ENCODE assay signal across 22 cellular contexts in the genomic region with DNA sequence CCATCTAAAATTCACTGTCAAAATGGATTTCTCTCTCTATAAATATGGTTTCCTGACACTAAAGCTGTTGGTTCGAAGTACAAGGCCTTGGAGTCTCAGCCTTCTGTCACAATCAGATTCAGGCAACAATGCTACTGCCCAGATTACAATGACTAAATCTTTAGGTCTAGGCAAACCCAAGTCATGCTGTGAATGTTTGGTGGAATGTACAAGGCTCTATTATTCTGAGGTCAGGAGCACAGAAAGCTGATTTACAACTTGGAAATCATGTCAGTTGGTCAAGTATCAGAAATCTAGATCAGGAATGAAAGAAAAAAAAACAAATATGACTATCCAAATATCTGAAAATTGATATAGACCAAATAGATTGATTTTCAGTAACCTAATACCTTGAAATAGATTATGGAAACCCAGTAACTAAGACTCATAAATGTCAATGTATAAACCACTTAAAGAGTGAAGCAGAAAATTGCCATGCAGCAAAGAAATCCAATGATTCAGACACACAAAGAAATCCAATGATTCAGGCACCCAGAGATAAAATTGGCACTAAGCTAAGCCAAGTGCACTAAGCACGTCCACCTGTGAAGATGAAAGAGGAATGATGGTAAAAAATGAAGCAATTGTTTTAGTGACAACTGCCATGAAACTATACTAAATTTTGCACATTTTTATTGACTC.
"Had no signal": no experiment of that assay in that cellular context is flagged by ENCODE, and none has a peak within 500 bp of the region (broad histone marks: within the 10 kb centered on the region; RNA-seq: fewer than 3 reads in every experiment).

No MANE protein-coding gene starts in this region.

- H3K4me1 ChIP-seq: colonic mucosa, gastroesophageal sphincter, heart right ventricle, pancreas, thyroid gland had no signal

- H3K27ac Mint-ChIP-seq: activated CD4-positive, alpha-beta T cell treated with anti-CD3 and anti-CD28 coated beads, Interleukin-2, amount 10 ng/mL, durations not matched to agents 24 days and 14 days; activated CD8-positive, alpha-beta T cell treated with anti-CD3 and anti-CD28 coated beads, Interleukin-2, amount 10 ng/mL, durations not matched to agents 7 days and 5 days; activated naive CD8-positive, alpha-beta T cell treated with anti-CD3 and anti-CD28 coated beads, Interleukin-2, amount 10 ng/mL, durations not matched to agents 7 days and 5 days; activated T-cell treated with anti-CD3 and anti-CD28 coated beads, Interleukin-2, amount 50 U/mL, for 24 hours; activated T-helper 2 cell treated with anti-CD3 and anti-CD28 coated beads, Interferon-gamma antibody, Interleukin-2, Interleukin-4, amounts not matched to agents 10 μg/mL and 5 μg/mL and 100 μg/mL, durations not matched to agents 14 hours and 24 hours and 36 hours; immature natural killer cell; memory B cell; naive thymus-derived CD8-positive, alpha-beta T cell; T-helper 2 cell treated with Interferon-gamma antibody and Interleukin-4, amounts not matched to agents 5 μg/mL and 100 μg/mL, for 36 hours had no signal

- H3K36me3 Mint-ChIP-seq: activated naive CD8-positive, alpha-beta T cell treated with anti-CD3 and anti-CD28 coated beads, Interleukin-2, amount 10 ng/mL, durations not matched to agents 7 days and 5 days; immature natural killer cell; memory B cell; naive thymus-derived CD8-positive, alpha-beta T cell had no signal

- H3K27me3 Mint-ChIP-seq: activated CD4-positive, alpha-beta T cell treated with anti-CD3 and anti-CD28 coated beads, Interleukin-2, amount 10 ng/mL, durations not matched to agents 24 days and 14 days; activated naive CD8-positive, alpha-beta T cell treated with anti-CD3 and anti-CD28 coated beads, Interleukin-2, amount 10 ng/mL, durations not matched to agents 7 days and 5 days; activated T-cell treated with anti-CD3 and anti-CD28 coated beads, Interleukin-2, amount 50 U/mL, for 24 hours; central memory CD8-positive, alpha-beta T cell; memory B cell; naive thymus-derived CD8-positive, alpha-beta T cell had no signal

- H3K27me3 ChIP-seq: colonic mucosa, gastroesophageal sphincter, heart right ventricle, pancreas, thyroid gland had no signal

- FAIRE-seq: pancreas had no signal

- H3K9me3 ChIP-seq: colonic mucosa, gastroesophageal sphincter, mucosa of descending colon, pancreas, thyroid gland had no signal

- H3K27ac ChIP-seq: colonic mucosa, gastroesophageal sphincter, heart right ventricle, pancreas, thyroid gland had no signal

- ATAC-seq: activated CD8-positive, alpha-beta T cell treated with anti-CD3 and anti-CD28 coated beads, Interleukin-2, amount 10 ng/mL, durations not matched to agents 7 days and 5 days; gastroesophageal sphincter; heart right ventricle; mucosa of descending colon; naive thymus-derived CD8-positive, alpha-beta T cell; pancreas had no signal

- H3K4me3 ChIP-seq: colonic mucosa, gastroesophageal sphincter, heart right ventricle, mucosa of descending colon, pancreas, thyroid gland had no signal

- DNase-seq: activated CD4-positive, alpha-beta T cell treated with anti-CD3 and anti-CD28 coated beads, Interleukin-2, amount 10 ng/mL, durations not matched to agents 24 days and 14 days; activated CD4-positive, CD25-positive, alpha-beta regulatory T cell; activated CD8-positive, alpha-beta T cell treated with anti-CD3 and anti-CD28 coated beads, Interleukin-2, amount 10 ng/mL, durations not matched to agents 7 days and 5 days; activated naive CD4-positive, alpha-beta T cell treated with Interleukin-2 at 50 U/mL for 16 hours; activated naive CD8-positive, alpha-beta T cell treated with anti-CD3 and anti-CD28 coated beads, Interleukin-2, amount 10 ng/mL, durations not matched to agents 7 days and 5 days; activated T-cell treated with anti-CD3 and anti-CD28 coated beads, Interleukin-2, amount 50 U/mL, for 24 hours; colonic mucosa; erythroblast; heart right ventricle; immature natural killer cell; mucosa of descending colon; naive thymus-derived CD8-positive, alpha-beta T cell; pancreas; stimulated activated CD4-positive, alpha-beta T cell treated with anti-CD3 and anti-CD28 coated beads, Interleukin-12 subunit alpha, Interleukin-12 subunit beta, amount 100 ng/mL, for 4 hours; stimulated activated CD4-positive, alpha-beta T cell treated with anti-CD3 and anti-CD28 coated beads, Interleukin-1b, Interleukin-23, amount 100 ng/mL, for 48 hours; stimulated activated naive CD4-positive, alpha-beta T cell treated with Interleukin-2 at 50 U/mL for 16 hours; thyroid gland had no signal

- H3K4me1 Mint-ChIP-seq: activated CD4-positive, alpha-beta T cell treated with anti-CD3 and anti-CD28 coated beads, Interleukin-2, amount 10 ng/mL, durations not matched to agents 24 days and 14 days; activated naive CD8-positive, alpha-beta T cell treated with anti-CD3 and anti-CD28 coated beads, Interleukin-2, amount 10 ng/mL, durations not matched to agents 7 days and 5 days; central memory CD8-positive, alpha-beta T cell; immature natural killer cell; memory B cell; naive thymus-derived CD8-positive, alpha-beta T cell had no signal

- H3K36me3 ChIP-seq: colonic mucosa, gastroesophageal sphincter, heart right ventricle, pancreas, thyroid gland had no signal

- H3K4me3 Mint-ChIP-seq: activated CD4-positive, alpha-beta T cell treated with anti-CD3 and anti-CD28 coated beads, Interleukin-2, amount 10 ng/mL, durations not matched to agents 24 days and 14 days; activated CD8-positive, alpha-beta T cell treated with anti-CD3 and anti-CD28 coated beads, Interleukin-2, amount 10 ng/mL, durations not matched to agents 7 days and 5 days; activated naive CD8-positive, alpha-beta T cell treated with anti-CD3 and anti-CD28 coated beads, Interleukin-2, amount 10 ng/mL, durations not matched to agents 7 days and 5 days; activated T-cell treated with anti-CD3 and anti-CD28 coated beads, Interleukin-2, amount 50 U/mL, for 24 hours; central memory CD8-positive, alpha-beta T cell; immature natural killer cell; memory B cell; naive thymus-derived CD8-positive, alpha-beta T cell; T-helper 2 cell treated with Interferon-gamma antibody and Interleukin-4, amounts not matched to agents 5 μg/mL and 100 μg/mL, for 36 hours had no signal
